ENCODE assay signal across 35 cellular contexts in genomic region chr7:38502848-38503247, GRCh38.
"Had no signal": no experiment of that assay in that cellular context is flagged by ENCODE, and none has a peak within 500 bp of the region (broad histone marks: within the 10 kb centered on the region; RNA-seq: fewer than 3 reads in every experiment).

No MANE protein-coding gene starts in this region.

- H3K27ac ChIP-seq: adrenal gland, ascending aorta, body of pancreas, brain microvascular endothelial cell, breast epithelium, cardiac muscle cell had no signal

- H3K27me3 ChIP-seq: adrenal gland, ascending aorta, body of pancreas, brain microvascular endothelial cell, breast epithelium had no signal

- H3K27ac Mint-ChIP-seq: activated naive CD4-positive, alpha-beta T cell treated with anti-CD3 and anti-CD28 coated beads for 36 hours; activated naive CD4-positive, alpha-beta T cell treated with anti-CD3 and anti-CD28 coated beads, Interleukin-2, amount 10 ng/mL, durations not matched to agents 7 days and 5 days; activated naive CD4-positive, alpha-beta T cell treated with anti-CD3 and anti-CD28 coated beads, Interleukin-2, amount 50 U/mL, for 24 hours; activated naive CD4-positive, alpha-beta T cell treated with anti-CD3 and anti-CD28 coated beads, Interleukin-2, amount 50 U/mL, for 72 hours; activated naive CD8-positive, alpha-beta T cell; activated naive CD8-positive, alpha-beta T cell treated with anti-CD3 and anti-CD28 coated beads for 36 hours; activated naive CD8-positive, alpha-beta T cell treated with anti-CD3 and anti-CD28 coated beads, Interleukin-2, amount 10 ng/mL, durations not matched to agents 7 days and 5 days; activated naive CD8-positive, alpha-beta T cell treated with anti-CD3 and anti-CD28 coated beads, Interleukin-2, amount 50 U/mL, for 24 hours; activated T-cell treated with anti-CD3 and anti-CD28 coated beads, Interleukin-2, amount 50 U/mL, for 24 hours; activated T-helper 1 cell treated with anti-CD3 and anti-CD28 coated beads, Interleukin-12 subunit alpha, Interleukin-12 subunit beta, Interleukin-2, Interleukin-4 antibody, amounts not matched to agents 30 ng/mL and 10 ng/mL and 1 ng/mL, durations not matched to agents 14 hours and 24 hours and 36 hours; activated T-helper 17 cell treated with anti-CD3 and anti-CD28 coated beads, Interleukin-2, amount 50 U/mL, for 72 hours; activated T-helper 2 cell treated with anti-CD3 and anti-CD28 coated beads, Interferon-gamma antibody, Interleukin-2, Interleukin-4, amounts not matched to agents 10 μg/mL and 5 μg/mL and 100 μg/mL, durations not matched to agents 14 hours and 24 hours and 36 hours; brain had no signal

- H3K4me3 Mint-ChIP-seq: activated naive CD4-positive, alpha-beta T cell treated with anti-CD3 and anti-CD28 coated beads for 36 hours; activated naive CD4-positive, alpha-beta T cell treated with anti-CD3 and anti-CD28 coated beads, Interleukin-2, amount 10 ng/mL, durations not matched to agents 7 days and 5 days; activated naive CD4-positive, alpha-beta T cell treated with anti-CD3 and anti-CD28 coated beads, Interleukin-2, amount 50 U/mL, for 24 hours; activated naive CD8-positive, alpha-beta T cell; activated naive CD8-positive, alpha-beta T cell treated with anti-CD3 and anti-CD28 coated beads for 36 hours; activated naive CD8-positive, alpha-beta T cell treated with anti-CD3 and anti-CD28 coated beads, Interleukin-2, amount 10 ng/mL, durations not matched to agents 7 days and 5 days; activated naive CD8-positive, alpha-beta T cell treated with anti-CD3 and anti-CD28 coated beads, Interleukin-2, amount 50 U/mL, for 24 hours; activated T-cell treated with anti-CD3 and anti-CD28 coated beads, Interleukin-2, amount 50 U/mL, for 24 hours; activated T-cell treated with anti-CD3 and anti-CD28 coated beads, Interleukin-2, amount 50 U/mL, for 4 hours; activated T-helper 1 cell treated with anti-CD3 and anti-CD28 coated beads, Interleukin-12 subunit alpha, Interleukin-12 subunit beta, Interleukin-2, Interleukin-4 antibody, amounts not matched to agents 30 ng/mL and 10 ng/mL and 1 ng/mL, durations not matched to agents 14 hours and 24 hours and 36 hours; activated T-helper 17 cell treated with anti-CD3 and anti-CD28 coated beads, Interleukin-2, amount 50 U/mL, for 72 hours; brain; central memory CD8-positive, alpha-beta T cell had no signal

- ATAC-seq: activated naive CD4-positive, alpha-beta T cell treated with anti-CD3 and anti-CD28 coated beads, Interleukin-2, amount 50 U/mL, for 72 hours; activated naive CD8-positive, alpha-beta T cell treated with anti-CD3 and anti-CD28 coated beads, Interleukin-2, amount 50 U/mL, for 24 hours; activated T-cell treated with anti-CD3 and anti-CD28 coated beads, Interleukin-2, amount 50 U/mL, for 4 hours; activated T-helper 17 cell treated with anti-CD3 and anti-CD28 coated beads, Interleukin-2, amount 50 U/mL, for 72 hours; body of pancreas had no signal

- H3K4me1 Mint-ChIP-seq: activated naive CD4-positive, alpha-beta T cell treated with anti-CD3 and anti-CD28 coated beads, Interleukin-2, amount 10 ng/mL, durations not matched to agents 7 days and 5 days; activated naive CD4-positive, alpha-beta T cell treated with anti-CD3 and anti-CD28 coated beads, Interleukin-2, amount 50 U/mL, for 24 hours; activated naive CD8-positive, alpha-beta T cell treated with anti-CD3 and anti-CD28 coated beads for 36 hours; activated naive CD8-positive, alpha-beta T cell treated with anti-CD3 and anti-CD28 coated beads, Interleukin-2, amount 10 ng/mL, durations not matched to agents 7 days and 5 days; activated naive CD8-positive, alpha-beta T cell treated with anti-CD3 and anti-CD28 coated beads, Interleukin-2, amount 50 U/mL, for 24 hours; activated T-helper 17 cell treated with anti-CD3 and anti-CD28 coated beads, Interleukin-2, amount 50 U/mL, for 72 hours; central memory CD8-positive, alpha-beta T cell had no signal

- H3K27me3 Mint-ChIP-seq: activated naive CD8-positive, alpha-beta T cell treated with anti-CD3 and anti-CD28 coated beads for 36 hours; brain had no signal

- H3K36me3 Mint-ChIP-seq: activated naive CD4-positive, alpha-beta T cell treated with anti-CD3 and anti-CD28 coated beads, Interleukin-2, amount 10 ng/mL, durations not matched to agents 7 days and 5 days; activated naive CD4-positive, alpha-beta T cell treated with anti-CD3 and anti-CD28 coated beads, Interleukin-2, amount 50 U/mL, for 24 hours; activated naive CD4-positive, alpha-beta T cell treated with anti-CD3 and anti-CD28 coated beads, Interleukin-2, amount 50 U/mL, for 72 hours; activated naive CD8-positive, alpha-beta T cell; activated naive CD8-positive, alpha-beta T cell treated with anti-CD3 and anti-CD28 coated beads for 36 hours; activated naive CD8-positive, alpha-beta T cell treated with anti-CD3 and anti-CD28 coated beads, Interleukin-2, amount 10 ng/mL, durations not matched to agents 7 days and 5 days had no signal

- H3K4me3 ChIP-seq: adrenal gland, ascending aorta, body of pancreas, breast epithelium, cardiac muscle cell had no signal

- H3K9me3 Mint-ChIP-seq: activated naive CD4-positive, alpha-beta T cell treated with anti-CD3 and anti-CD28 coated beads for 36 hours; activated naive CD4-positive, alpha-beta T cell treated with anti-CD3 and anti-CD28 coated beads, Interleukin-2, amount 10 ng/mL, durations not matched to agents 7 days and 5 days; activated naive CD4-positive, alpha-beta T cell treated with anti-CD3 and anti-CD28 coated beads, Interleukin-2, amount 50 U/mL, for 24 hours; activated naive CD4-positive, alpha-beta T cell treated with anti-CD3 and anti-CD28 coated beads, Interleukin-2, amount 50 U/mL, for 72 hours; activated naive CD8-positive, alpha-beta T cell treated with anti-CD3 and anti-CD28 coated beads for 36 hours; activated naive CD8-positive, alpha-beta T cell treated with anti-CD3 and anti-CD28 coated beads, Interleukin-2, amount 10 ng/mL, durations not matched to agents 7 days and 5 days; activated naive CD8-positive, alpha-beta T cell treated with anti-CD3 and anti-CD28 coated beads, Interleukin-2, amount 50 U/mL, for 24 hours; activated T-cell treated with anti-CD3 and anti-CD28 coated beads, Interleukin-2, amount 50 U/mL, for 24 hours; activated T-cell treated with anti-CD3 and anti-CD28 coated beads, Interleukin-2, amount 50 U/mL, for 4 hours; activated T-helper 1 cell treated with anti-CD3 and anti-CD28 coated beads, Interleukin-12 subunit alpha, Interleukin-12 subunit beta, Interleukin-2, Interleukin-4 antibody, amounts not matched to agents 30 ng/mL and 10 ng/mL and 1 ng/mL, durations not matched to agents 14 hours and 24 hours and 36 hours; activated T-helper 17 cell treated with anti-CD3 and anti-CD28 coated beads, Interleukin-2, amount 50 U/mL, for 72 hours; activated T-helper 2 cell treated with anti-CD3 and anti-CD28 coated beads, Interferon-gamma antibody, Interleukin-2, Interleukin-4, amounts not matched to agents 10 μg/mL and 5 μg/mL and 100 μg/mL, durations not matched to agents 14 hours and 24 hours and 36 hours; brain; central memory CD8-positive, alpha-beta T cell had no signal

- H3K36me3 ChIP-seq: adrenal gland, ascending aorta, brain microvascular endothelial cell, breast epithelium, cardiac muscle cell had no signal

- H3K4me1 ChIP-seq: adrenal gland, body of pancreas, breast epithelium had no signal

- H3K9me3 ChIP-seq: adrenal gland, ascending aorta, body of pancreas, breast epithelium had no signal

- DNase-seq: activated effector memory CD4-positive, alpha-beta T cell treated with anti-CD3 and anti-CD28 coated beads, Interleukin-2, amount 50 U/mL, for 16 hours; activated effector memory CD4-positive, alpha-beta T cell treated with Interleukin-2 at 50 U/mL for 16 hours; activated gamma-delta T cell; activated gamma-delta T cell treated with Interleukin-2 at 50 U/mL for 16 hours; activated naive CD4-positive, alpha-beta T cell; activated naive CD4-positive, alpha-beta T cell treated with anti-CD3 and anti-CD28 coated beads for 36 hours; activated naive CD4-positive, alpha-beta T cell treated with anti-CD3 and anti-CD28 coated beads, Interleukin-2, amount 10 ng/mL, durations not matched to agents 7 days and 5 days; activated naive CD4-positive, alpha-beta T cell treated with anti-CD3 and anti-CD28 coated beads, Interleukin-2, amount 50 U/mL, for 16 hours; activated naive CD4-positive, alpha-beta T cell treated with Interleukin-2 at 50 U/mL for 16 hours; activated naive CD8-positive, alpha-beta T cell treated with anti-CD3 and anti-CD28 coated beads for 36 hours; activated naive CD8-positive, alpha-beta T cell treated with anti-CD3 and anti-CD28 coated beads, Interleukin-2, amount 10 ng/mL, durations not matched to agents 7 days and 5 days; activated naive CD8-positive, alpha-beta T cell treated with anti-CD3 and anti-CD28 coated beads, Interleukin-2, amount 50 U/mL, for 24 hours; activated T-cell treated with anti-CD3 and anti-CD28 coated beads, Interleukin-2, amount 50 U/mL, for 1 hour; activated T-cell treated with anti-CD3 and anti-CD28 coated beads, Interleukin-2, amount 50 U/mL, for 24 hours; activated T-cell treated with anti-CD3 and anti-CD28 coated beads, Interleukin-2, amount 50 U/mL, for 4 hours; activated T-cell treated with anti-CD3 and anti-CD28 coated beads, Interleukin-2, amount 50 U/mL, for 48 hours; adrenal gland; amniotic stem cell; aorta; body of pancreas; brain microvascular endothelial cell; central memory CD4-positive, alpha-beta T cell; cerebellar nuclear complex had no signal

- FAIRE-seq: astrocyte had no signal
